In genomic region chr4:13262816-13263215, GRCh38 we compare ENCODE assay signal across 15 cellular contexts.
"Had no signal": no experiment of that assay in that cellular context is flagged by ENCODE, and none has a peak within 500 bp of the region (broad histone marks: within the 10 kb centered on the region; RNA-seq: fewer than 3 reads in every experiment).

No MANE protein-coding gene starts in this region.

- DNase-seq: Kasumi-1, MV-4-11, NCI-H1048, NCI-H1105, NCI-H1436 treated with DMSO at 0.1 percent for 48 hours, NCI-H1694, NCI-H187 treated with DMSO at 0.1 percent for 48 hours, NCI-H2029 treated with DMSO at 0.1 percent for 48 hours, NCI-H2107, NCI-H2227 treated with DMSO at 0.1 percent for 48 hours, NCI-H524 treated with DMSO at 0.1 percent for 48 hours, NCI-H774, SHP77 had no signal

- ATAC-seq: K562, Panc1 had no signal
